Comparison of ENCODE assay signal across 18 cellular contexts in the genomic region with DNA sequence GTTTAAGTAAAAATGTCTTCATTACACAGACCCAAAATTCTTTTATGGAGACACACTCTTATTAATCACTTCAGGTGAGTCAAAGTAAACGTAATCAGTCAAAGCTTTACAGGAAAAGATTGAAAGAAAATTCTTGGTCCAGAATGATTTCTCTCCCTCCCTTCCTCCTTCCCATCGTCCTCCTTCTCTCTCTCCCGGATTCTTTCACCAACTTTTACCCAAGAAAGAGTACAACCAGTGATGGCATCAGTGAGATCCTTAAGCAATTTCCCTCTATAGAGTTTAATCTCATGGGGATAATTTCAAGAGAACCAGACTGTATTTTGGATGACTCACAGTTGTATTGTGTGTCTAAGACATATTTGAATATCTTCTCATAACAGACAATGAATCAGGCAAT.
DNase-seq lines count a peak whose midpoint lies in the region; ATAC-seq and TF ChIP-seq lines count a peak whose summit lies in the region.
"Had no signal": no experiment of that assay in that cellular context is flagged by ENCODE, and none has a peak within 500 bp of the region (broad histone marks: within the 10 kb centered on the region; RNA-seq: fewer than 3 reads in every experiment).

No MANE protein-coding gene starts in this region.

- no peak overlapping the region for H3K4me3 Mint-ChIP-seq in type B pancreatic cell
- H3K4me3 Mint-ChIP-seq: activated naive CD4-positive, alpha-beta T cell treated with anti-CD3 and anti-CD28 coated beads, Interleukin-2, amount 50 U/mL, for 24 hours; H9; nephron progenitor cell; stimulated activated effector memory CD8-positive, alpha-beta T cell treated with anti-CD3 and anti-CD28 coated beads, Interleukin-12 subunit alpha, Interleukin-12 subunit beta, amount 100 ng/mL, for 72 hours had no signal

- H3K27ac Mint-ChIP-seq in type B pancreatic cell: peak overlapping the region; percentile 3
- H3K27ac Mint-ChIP-seq: activated naive CD4-positive, alpha-beta T cell treated with anti-CD3 and anti-CD28 coated beads, Interleukin-2, amount 50 U/mL, for 24 hours; H9; nephron progenitor cell; stimulated activated effector memory CD8-positive, alpha-beta T cell treated with anti-CD3 and anti-CD28 coated beads, Interleukin-12 subunit alpha, Interleukin-12 subunit beta, amount 100 ng/mL, for 72 hours had no signal

- no peaks in the 10 kb centered on the region for H3K4me1 ChIP-seq in Karpas-422 (ENCODE audit: low read length)
- H3K4me1 ChIP-seq: upper lobe of right lung had no signal

- H3K9me2 ChIP-seq in Karpas-422 (replicated peaks; ENCODE audit: insufficient read depth, low read length): no peaks in the 10 kb centered on the region

- peaks cover 3% of the 10 kb centered on the region; the same call in 1 of the 2 replicates for H3K27me3 ChIP-seq in Karpas-422 (ENCODE audit: low read length)
- H3K27me3 ChIP-seq: upper lobe of right lung had no signal

- no peaks in the 10 kb centered on the region for H3K79me2 ChIP-seq in Karpas-422 (ENCODE audit: low read length)

- H4K20me1 ChIP-seq in Karpas-422 (ENCODE audit: insufficient read depth, low read depth, low read length): no peaks in the 10 kb centered on the region

- no peak overlapping the region for H3K4me2 ChIP-seq in Karpas-422 (ENCODE audit: low read depth, low read length, poor library complexity, severe bottlenecking)

- ATAC-seq in HG02938 (IDR thresholded peaks at IDR 0.05; ENCODE audit: unreplicated experiment): no peak
- ATAC-seq: stimulated activated effector memory CD8-positive, alpha-beta T cell treated with anti-CD3 and anti-CD28 coated beads, Interleukin-12 subunit alpha, Interleukin-12 subunit beta, amount 100 ng/mL, for 72 hours; upper lobe of right lung had no signal

- no peak overlapping the region for H3K9ac ChIP-seq in Karpas-422 (ENCODE audit: low read length)

- no peaks in the 10 kb centered on the region for H3K36me3 Mint-ChIP-seq in type B pancreatic cell
- H3K36me3 Mint-ChIP-seq: activated naive CD4-positive, alpha-beta T cell treated with anti-CD3 and anti-CD28 coated beads, Interleukin-2, amount 50 U/mL, for 24 hours; stimulated activated effector memory CD8-positive, alpha-beta T cell treated with anti-CD3 and anti-CD28 coated beads, Interleukin-12 subunit alpha, Interleukin-12 subunit beta, amount 100 ng/mL, for 72 hours had no signal

- H3K4me3 ChIP-seq in astrocyte of the cerebellum (ENCODE audit: low read depth, low read length) (no peak overlapping the region), fibroblast of villous mesenchyme (ENCODE audit: low read depth, low read length) (no peak overlapping the region), Karpas-422 (ENCODE audit: low read length) (no peak overlapping the region)
- H3K4me3 ChIP-seq: upper lobe of right lung had no signal

- in situ Hi-C loops in astrocyte of the cerebellum (cut with HindIII; ENCODE audit: low sequenced_read_pairs): no loop called here

- no peaks in the 10 kb centered on the region for H3K36me3 ChIP-seq in Karpas-422 (ENCODE audit: insufficient read depth, low read length)
- H3K36me3 ChIP-seq: upper lobe of right lung had no signal

- no peak overlapping the region for H3K27ac ChIP-seq in Karpas-422 (ENCODE audit: low read length)
- H3K27ac ChIP-seq: upper lobe of right lung had no signal

- peaks cover 3% of the 10 kb centered on the region for H3K27me3 Mint-ChIP-seq in type B pancreatic cell

- no peak overlapping the region for H2AFZ ChIP-seq in Karpas-422 (ENCODE audit: low read length)

- no peaks in the 10 kb centered on the region for H3K9me3 ChIP-seq in Karpas-422 (ENCODE audit: low read length)
- H3K9me3 ChIP-seq: upper lobe of right lung had no signal

- H3K4me1 Mint-ChIP-seq in type B pancreatic cell (ENCODE audit: unreplicated experiment): peaks cover 8% of the 10 kb centered on the region
- H3K4me1 Mint-ChIP-seq: activated naive CD4-positive, alpha-beta T cell treated with anti-CD3 and anti-CD28 coated beads, Interleukin-2, amount 50 U/mL, for 24 hours; H9; stimulated activated effector memory CD8-positive, alpha-beta T cell treated with anti-CD3 and anti-CD28 coated beads, Interleukin-12 subunit alpha, Interleukin-12 subunit beta, amount 100 ng/mL, for 72 hours had no signal

- peak; percentile 77 for DNase-seq in HCEC 1CT
- DNase-seq in astrocyte of the cerebellum (ENCODE audit: low read depth): peak; percentile 4
- peak; percentile 6 for DNase-seq in fibroblast of villous mesenchyme (ENCODE audit: low read depth)
- no peak for DNase-seq in type B pancreatic cell (ENCODE audit: extremely low spot score, unreplicated experiment)
- no peak for DNase-seq in 8988T
- no peak for DNase-seq in LoVo (ENCODE audit: low spot score)
- DNase-seq in Karpas-422: no peak
- DNase-seq: activated CD4-positive, alpha-beta T cell treated with anti-CD3 and anti-CD28 coated beads for 48 hours; erythroblast; H9; NCI-H1930; NCI-H526 treated with DMSO at 0.1 percent for 48 hours; nephron progenitor cell; RPMI8226; upper lobe of right lung had no signal

- TF ChIP-seq CTCF in astrocyte of the cerebellum (IDR thresholded peaks at IDR 0.05; ENCODE audit: low read depth, low read length, missing control alignments) (no peak), fibroblast of villous mesenchyme (IDR thresholded peaks at IDR 0.05; ENCODE audit: insufficient read depth, low read depth, low read length) (no peak), type B pancreatic cell (conservative IDR thresholded peaks at IDR 0.05) (no peak)

- peaks cover 2% of the 10 kb centered on the region for H3K9me3 Mint-ChIP-seq in type B pancreatic cell
- H3K9me3 Mint-ChIP-seq: stimulated activated effector memory CD8-positive, alpha-beta T cell treated with anti-CD3 and anti-CD28 coated beads, Interleukin-12 subunit alpha, Interleukin-12 subunit beta, amount 100 ng/mL, for 72 hours had no signal

Comparison
In these comparisons a context has a peak if more than half of its experiments do, and no peak if none do; other contexts are left out.
1. DNase-seq: peak in HCEC 1CT (single experiment), astrocyte of the cerebellum (single experiment) and fibroblast of villous mesenchyme (single experiment); none in type B pancreatic cell (single experiment), 8988T (single experiment), LoVo (single experiment) and Karpas-422 (single experiment).